In the genomic region with DNA sequence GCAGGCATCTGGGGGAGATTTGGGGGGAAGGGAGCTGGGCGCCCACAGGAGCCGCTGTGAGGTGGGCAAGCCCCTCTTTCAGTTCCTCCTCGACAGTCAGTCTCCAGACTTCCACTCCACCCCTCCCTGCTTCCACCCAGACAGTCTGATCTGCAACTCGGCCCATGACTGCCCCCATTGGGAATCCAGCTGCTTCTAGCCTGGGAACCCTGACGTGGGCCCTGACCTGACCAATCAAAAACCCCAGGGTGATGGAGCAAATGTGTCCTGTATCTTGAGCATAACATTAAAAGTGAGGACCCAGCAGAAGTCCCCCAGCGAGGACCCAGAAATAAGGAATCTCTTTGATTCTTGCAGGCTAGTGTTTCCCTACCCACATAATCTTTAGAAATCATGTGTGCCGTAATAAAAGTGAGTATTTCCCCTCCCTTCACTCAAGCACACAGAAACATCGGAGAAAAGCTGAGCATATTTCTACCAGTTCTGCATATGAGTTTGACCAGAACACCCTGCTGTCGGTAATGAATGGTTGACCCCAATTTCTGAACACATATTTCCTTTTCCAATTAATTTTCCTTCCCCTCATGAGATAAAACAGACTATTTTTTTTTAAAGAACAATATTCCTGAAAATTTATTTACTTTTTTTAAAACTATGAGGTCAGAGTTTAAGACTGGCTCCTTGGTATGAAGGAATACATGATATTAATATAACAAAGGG, we compare ENCODE assay signal across 8 cellular contexts. TPM values are rescaled to one million over a fixed set of nuclear protein-coding genes. Genes with fewer than 3 reads are reported as not detected.
DNase-seq lines count a peak whose midpoint lies in the region; ATAC-seq and TF ChIP-seq lines count a peak whose summit lies in the region.

No MANE protein-coding gene starts in this region.

- H3K27me3 ChIP-seq in SJSA1 (replicated peaks): no peaks in the 10 kb centered on the region
- peaks cover 0 to 5% (median 0%) of the 10 kb centered on the region in 5 donors for H3K27me3 ChIP-seq in subcutaneous abdominal adipose tissue (ENCODE audit: control insufficient read depth in 5 of 5, insufficient read depth in 4 of 5, low read length in 5 of 5)

- H3K36me3 Mint-ChIP-seq in naive thymus-derived CD8-positive, alpha-beta T cell: peaks cover 0 to 40% (median 2%) of the 10 kb centered on the region in 3 donors

- peaks cover 78% of the 10 kb centered on the region for H3K36me3 ChIP-seq in SJSA1
- peaks cover 0 to 37% (median 24%) of the 10 kb centered on the region in 5 donors for H3K36me3 ChIP-seq in subcutaneous abdominal adipose tissue (ENCODE audit: control insufficient read depth in 5 of 5, insufficient read depth in 5 of 5, low read length in 5 of 5)

- POLR2A ChIA-PET in naive thymus-derived CD8-positive, alpha-beta T cell (lab: Charles Lee): no interaction called here

- H3K4me3 ChIP-seq in SJSA1 (no peak overlapping the region), subcutaneous abdominal adipose tissue (ENCODE audit: low read depth in 1 of 5, low read length in 5 of 5) (peak overlapping the region in 3 of 5 donors; percentile 34 to 52 (median 43))

- H3K9me3 Mint-ChIP-seq in naive thymus-derived CD8-positive, alpha-beta T cell: peaks cover 0 to 3% (median 0%) of the 10 kb centered on the region in 9 donors

- H3K4me3 Mint-ChIP-seq in naive thymus-derived CD8-positive, alpha-beta T cell: no peak overlapping the region

- ATAC-seq in HG02623 (IDR thresholded peaks at IDR 0.05; ENCODE audit: unreplicated experiment) (peak; percentile 62), Right ventricle myocardium superior (ENCODE audit: poor library complexity) (peak; percentile 44)
- ATAC-seq in naive thymus-derived CD8-positive, alpha-beta T cell: no peak

- H3K4me1 ChIP-seq in SJSA1 (replicated peaks): peaks cover 55% of the 10 kb centered on the region
- H3K4me1 ChIP-seq in subcutaneous abdominal adipose tissue (ENCODE audit: control insufficient read depth in 5 of 5, insufficient read depth in 5 of 5, low read length in 5 of 5): peaks cover 23 to 72% (median 62%) of the 10 kb centered on the region in 5 donors

- H3K27me3 Mint-ChIP-seq in naive thymus-derived CD8-positive, alpha-beta T cell: no peaks in the 10 kb centered on the region

- DNase-seq in SJSA1 (ENCODE audit: low read depth in 1 of 2, low spot score in 2 of 2) (peak; percentile 59 to 87), Right ventricle myocardium superior (peak; percentile 65), NCI-H1105 treated with DMSO at 0.1 percent for 48 hours (lab: John Stamatoyannopoulos, UW) (no peak)
- DNase-seq in activated CD4-positive, alpha-beta T cell treated with anti-CD3 and anti-CD28 coated beads for 48 hours: no peak
- no peak for DNase-seq in naive thymus-derived CD8-positive, alpha-beta T cell

- peak overlapping the region in 2 of 5 donors; percentile 39 to 48 for H3K9ac ChIP-seq in subcutaneous abdominal adipose tissue (ENCODE audit: low read length in 5 of 5)

- H3K27ac ChIP-seq in SJSA1: peak overlapping the region; percentile 43
- H3K27ac ChIP-seq in subcutaneous abdominal adipose tissue (ENCODE audit: low read depth, low read length): peak overlapping the region; percentile 98

- no peaks in the 10 kb centered on the region for H3K9me3 ChIP-seq in SJSA1 (replicated peaks)
- H3K9me3 ChIP-seq in subcutaneous abdominal adipose tissue (ENCODE audit: control insufficient read depth in 5 of 5, low read length in 5 of 5): peaks cover 0 to 3% (median 0%) of the 10 kb centered on the region in 5 donors

- peak; percentile 19 for TF ChIP-seq CTCF in GM12873 (IDR thresholded peaks at IDR 0.05; ENCODE audit: insufficient read depth, low read depth, low read length, missing control alignments)

- intact Hi-C loops in Right ventricle myocardium superior (cut with DNase I): loop anchor here (5.0 kb wide), 1 partner anchor 34 kb away; no protein-coding TSS in a partner anchor

- H3K27ac Mint-ChIP-seq in naive thymus-derived CD8-positive, alpha-beta T cell: peak overlapping the region in 1 of 10 donors; percentile 34

- peaks cover 4 to 35% (median 16%) of the 10 kb centered on the region in 4 donors for H3K4me1 Mint-ChIP-seq in naive thymus-derived CD8-positive, alpha-beta T cell

RNA-seq across cellular contexts. Expression of a gene that starts 6.4 kb away (rescaled TPM):
- 7.1 and 16.3 TPM in 2 replicates for total RNA-seq in SJSA1 (2014; rRNA removed; shearing (Covaris generic))
- total RNA-seq in Right ventricle myocardium superior: 26.3 TPM
- total RNA-seq in naive thymus-derived CD8-positive, alpha-beta T cell: 10 to 100 TPM; 29.6 to 30.1 TPM
- polyA plus RNA-seq in naive thymus-derived CD8-positive, alpha-beta T cell: 1 to 10 TPM; 3.9 to 9.0 (median 6.0) TPM

RNA-seq across cellular contexts. Expression of a gene that starts 28.9 kb away (rescaled TPM):
- total RNA-seq in SJSA1 (2014; rRNA removed; shearing (Covaris generic)): not detected in 2 replicates
- total RNA-seq in Right ventricle myocardium superior: not detected
- total RNA-seq in naive thymus-derived CD8-positive, alpha-beta T cell: not detected
- not detected for polyA plus RNA-seq in naive thymus-derived CD8-positive, alpha-beta T cell

Comparison
In these comparisons a context has a peak if more than half of its experiments do, and no peak if none do; other contexts are left out.
1. ATAC-seq: peak in HG02623 (single experiment) and Right ventricle myocardium superior (single experiment); none in naive thymus-derived CD8-positive, alpha-beta T cell (0 of 2).
2. DNase-seq: peak in SJSA1 (2 of 2) and Right ventricle myocardium superior (single experiment); none in activated CD4-positive, alpha-beta T cell treated with anti-CD3 and anti-CD28 coated beads for 48 hours (single experiment), NCI-H1105 treated with DMSO at 0.1 percent for 48 hours (single experiment) and naive thymus-derived CD8-positive, alpha-beta T cell (0 of 10).